Comparison of ENCODE assay signal across 16 cellular contexts in genomic region chr16:84124529-84125073, GRCh38. TPM values are rescaled to one million over a fixed set of nuclear protein-coding genes. Genes with fewer than 3 reads are reported as not detected.
A peak's percentile ranks its signal among the peaks of the same experiment; 100 is the strongest.
DNase-seq lines count a peak whose midpoint lies in the region; ATAC-seq lines count a peak whose summit lies in the region.
"Had no signal": no experiment of that assay in that cellular context is flagged by ENCODE, and none has a peak within 500 bp of the region (broad histone marks: within the 10 kb centered on the region; RNA-seq: fewer than 3 reads in every experiment).

No MANE protein-coding gene starts in this region.

- DNase-seq in activated T-cell treated with anti-CD3 and anti-CD28 coated beads, Interleukin-2, amount 50 U/mL, for 72 hours, result no peak
- no peak for DNase-seq in activated T-cell treated with anti-CD3 and anti-CD28 coated beads, Interleukin-2, amount 50 U/mL, for 4 hours
- DNase-seq in naive B cell (no peak), pons (ENCODE audit: low spot score) (no peak)
- DNase-seq: 8988T; AML-193; CD4-positive, CD25-positive, alpha-beta regulatory T cell; DMS53; GF-D8; GOT3; H9; KBM-7 had no signal

- H3K9me3 Mint-ChIP-seq in activated T-cell treated with anti-CD3 and anti-CD28 coated beads, Interleukin-2, amount 50 U/mL, for 72 hours, result no peaks in the 10 kb centered on the region
- H3K9me3 Mint-ChIP-seq in activated T-cell treated with anti-CD3 and anti-CD28 coated beads, Interleukin-2, amount 50 U/mL, for 4 hours, result no peaks in the 10 kb centered on the region
- H3K9me3 Mint-ChIP-seq in naive B cell, result no peaks in the 10 kb centered on the region
- H3K9me3 Mint-ChIP-seq: CD4-positive, CD25-positive, alpha-beta regulatory T cell; H9 had no signal

- H3K27me3 Mint-ChIP-seq in activated T-cell treated with anti-CD3 and anti-CD28 coated beads, Interleukin-2, amount 50 U/mL, for 72 hours (ENCODE audit: low read depth), result no peaks in the 10 kb centered on the region
- no peaks in the 10 kb centered on the region for H3K27me3 Mint-ChIP-seq in activated T-cell treated with anti-CD3 and anti-CD28 coated beads, Interleukin-2, amount 50 U/mL, for 4 hours (ENCODE audit: low read depth)
- no peaks in the 10 kb centered on the region for H3K27me3 Mint-ChIP-seq in naive B cell
- H3K27me3 Mint-ChIP-seq: CD4-positive, CD25-positive, alpha-beta regulatory T cell had no signal

- H3K36me3 Mint-ChIP-seq in activated T-cell treated with anti-CD3 and anti-CD28 coated beads, Interleukin-2, amount 50 U/mL, for 72 hours (ENCODE audit: insufficient read depth in 2 of 2), result peaks cover 0 to 5% of the 10 kb centered on the region in 2 donors
- peaks cover 20% of the 10 kb centered on the region for H3K36me3 Mint-ChIP-seq in activated T-cell treated with anti-CD3 and anti-CD28 coated beads, Interleukin-2, amount 50 U/mL, for 4 hours (ENCODE audit: insufficient read depth)
- peaks cover 0 to 3% of the 10 kb centered on the region in 2 donors for H3K36me3 Mint-ChIP-seq in naive B cell

- ATAC-seq in activated T-cell treated with anti-CD3 and anti-CD28 coated beads, Interleukin-2, amount 50 U/mL, for 72 hours (replicated peaks in 1 of 2), result no peak
- no peak for ATAC-seq in activated T-cell treated with anti-CD3 and anti-CD28 coated beads, Interleukin-2, amount 50 U/mL, for 4 hours
- ATAC-seq in GM21576 (IDR thresholded peaks at IDR 0.05; ENCODE audit: unreplicated experiment), result peak; percentile 58
- peak; percentile 62 for ATAC-seq in HG03280 (IDR thresholded peaks at IDR 0.05; ENCODE audit: unreplicated experiment)
- ATAC-seq in naive B cell (ENCODE audit: low read depth in 2 of 2), result peak; percentile 39 to 46
- no peak for ATAC-seq in GM19452 (IDR thresholded peaks at IDR 0.05; ENCODE audit: unreplicated experiment)
- ATAC-seq in HG02885 (IDR thresholded peaks at IDR 0.05; ENCODE audit: poor library complexity, unreplicated experiment), result no peak

- H3K27ac Mint-ChIP-seq in activated T-cell treated with anti-CD3 and anti-CD28 coated beads, Interleukin-2, amount 50 U/mL, for 72 hours, result peak overlapping the region; percentile 17
- H3K27ac Mint-ChIP-seq in naive B cell, result peak overlapping the region in 4 of 6 donors; percentile 49 to 83 (median 78)
- H3K27ac Mint-ChIP-seq: CD4-positive, CD25-positive, alpha-beta regulatory T cell; H9 had no signal

- H3K4me1 Mint-ChIP-seq in activated T-cell treated with anti-CD3 and anti-CD28 coated beads, Interleukin-2, amount 50 U/mL, for 72 hours (ENCODE audit: low read depth), result no peaks in the 10 kb centered on the region
- H3K4me1 Mint-ChIP-seq in activated T-cell treated with anti-CD3 and anti-CD28 coated beads, Interleukin-2, amount 50 U/mL, for 4 hours (ENCODE audit: low read depth), result no peaks in the 10 kb centered on the region
- peaks cover 4 to 15% (median 12%) of the 10 kb centered on the region in 3 donors for H3K4me1 Mint-ChIP-seq in naive B cell
- H3K4me1 Mint-ChIP-seq: H9 had no signal

- no peak overlapping the region for H3K4me3 Mint-ChIP-seq in activated T-cell treated with anti-CD3 and anti-CD28 coated beads, Interleukin-2, amount 50 U/mL, for 72 hours
- no peak overlapping the region for H3K4me3 Mint-ChIP-seq in activated T-cell treated with anti-CD3 and anti-CD28 coated beads, Interleukin-2, amount 50 U/mL, for 4 hours
- H3K4me3 Mint-ChIP-seq in naive B cell, result peak overlapping the region in 1 of 8 donors; percentile 12
- H3K4me3 Mint-ChIP-seq: H9 had no signal

RNA-seq across cellular contexts. Expression of gene MBTPS1, which starts 7.9 kb away (rescaled TPM):
- 10 to 100 TPM; 36.6 to 42.0 TPM for total RNA-seq in activated T-cell treated with anti-CD3 and anti-CD28 coated beads, Interleukin-2, amount 50 U/mL, for 72 hours
- total RNA-seq in activated T-cell treated with anti-CD3 and anti-CD28 coated beads, Interleukin-2, amount 50 U/mL, for 4 hours, result 10 to 100 TPM; 44.9 to 52.8 (median 49.2) TPM
- polyA plus RNA-seq in naive B cell (ENCODE audit: low read depth in 6 of 6), result 10 to 100 TPM; 37.6 to 56.5 (median 48.8) TPM

RNA-seq across cellular contexts. Expression of gene HSDL1, which starts 20.4 kb away (rescaled TPM):
- 10 to 100 TPM; 13.0 to 14.6 TPM for total RNA-seq in activated T-cell treated with anti-CD3 and anti-CD28 coated beads, Interleukin-2, amount 50 U/mL, for 72 hours
- total RNA-seq in activated T-cell treated with anti-CD3 and anti-CD28 coated beads, Interleukin-2, amount 50 U/mL, for 4 hours, result 10 to 100 TPM; 13.7 to 15.6 (median 14.4) TPM
- polyA plus RNA-seq in naive B cell (ENCODE audit: low read depth in 6 of 6), result 10 to 100 TPM in 5 of 6 donors, 1 to 10 TPM in 1; 3.5 to 15.5 (median 13.7) TPM

RNA-seq across cellular contexts. Expression of gene DNAAF1, which starts 20.5 kb away (rescaled TPM):
- total RNA-seq in activated T-cell treated with anti-CD3 and anti-CD28 coated beads, Interleukin-2, amount 50 U/mL, for 72 hours, result under 1 TPM in 1 of 2 donors, not detected in 1; 0.19 TPM
- not detected for total RNA-seq in activated T-cell treated with anti-CD3 and anti-CD28 coated beads, Interleukin-2, amount 50 U/mL, for 4 hours
- under 1 TPM in 1 of 6 donors, not detected in 5; 0.43 TPM for polyA plus RNA-seq in naive B cell (ENCODE audit: low read depth in 6 of 6)
- total RNA-seq: H9 had no signal

Comparison
In these comparisons a context has a peak if more than half of its experiments do, and no peak if none do; other contexts are left out.
1. ATAC-seq: peak in GM21576 (single experiment), HG03280 (single experiment) and naive B cell (2 of 2); none in activated T-cell treated with anti-CD3 and anti-CD28 coated beads, Interleukin-2, amount 50 U/mL, for 72 hours (0 of 2), activated T-cell treated with anti-CD3 and anti-CD28 coated beads, Interleukin-2, amount 50 U/mL, for 4 hours (0 of 2), GM19452 (single experiment) and HG02885 (single experiment).